8 cellular contexts compared by ENCODE assay signal in genomic region chr11:66126808-66127555, GRCh38. TPM values are rescaled to one million over a fixed set of nuclear protein-coding genes. Genes with fewer than 3 reads are reported as not detected.
DNase-seq lines count a peak whose midpoint lies in the region; ATAC-seq and TF ChIP-seq lines count a peak whose summit lies in the region.

No MANE protein-coding gene starts in this region.

- in situ Hi-C loops in astrocyte of the spinal cord (cut with HindIII; ENCODE audit: low sequenced_read_pairs): no loop called here

- no peaks in the 10 kb centered on the region for H3K27me3 Mint-ChIP-seq in T-helper 2 cell treated with Interferon-gamma antibody and Interleukin-4, amounts not matched to agents 5 μg/mL and 100 μg/mL, for 36 hours (ENCODE audit: low read depth)

- H3K4me1 Mint-ChIP-seq in T-helper 2 cell treated with Interferon-gamma antibody and Interleukin-4, amounts not matched to agents 5 μg/mL and 100 μg/mL, for 36 hours (ENCODE audit: low read depth): peaks cover 46% of the 10 kb centered on the region

- H3K4me3 Mint-ChIP-seq in T-helper 2 cell treated with Interferon-gamma antibody and Interleukin-4, amounts not matched to agents 5 μg/mL and 100 μg/mL, for 36 hours: peak overlapping the region; percentile 79

- H3K36me3 Mint-ChIP-seq in T-helper 2 cell treated with Interferon-gamma antibody and Interleukin-4, amounts not matched to agents 5 μg/mL and 100 μg/mL, for 36 hours (ENCODE audit: low read depth): peaks cover 2% of the 10 kb centered on the region

- H3K4me3 ChIP-seq in astrocyte of the spinal cord (ENCODE audit: low read depth, low read length): no peak overlapping the region

- peak; percentile 64 for ATAC-seq in HG03108 (IDR thresholded peaks at IDR 0.05; ENCODE audit: unreplicated experiment)
- ATAC-seq in HG02840 (IDR thresholded peaks at IDR 0.05; ENCODE audit: low FRiP score, unreplicated experiment): no peak
- ATAC-seq in GM19455 (IDR thresholded peaks at IDR 0.05; ENCODE audit: unreplicated experiment): no peak

- TF ChIP-seq CTCF in astrocyte of the spinal cord (IDR thresholded peaks at IDR 0.05; ENCODE audit: low read depth, low read length): no peak

- peak overlapping the region; percentile 94 for H3K27ac Mint-ChIP-seq in T-helper 2 cell treated with Interferon-gamma antibody and Interleukin-4, amounts not matched to agents 5 μg/mL and 100 μg/mL, for 36 hours

- DNase-seq in Daoy (ENCODE audit: low read depth) (peak; percentile 66), astrocyte of the spinal cord (ENCODE audit: low read depth, low spot score) (peak; percentile 71), islet precursor cell (peak; percentile 70)
- peak; percentile 55 for DNase-seq in T-helper 2 cell treated with Interferon-gamma antibody and Interleukin-4, amounts not matched to agents 5 μg/mL and 100 μg/mL, for 36 hours (ENCODE audit: low spot score)
- DNase-seq in stimulated activated CD4-positive, alpha-beta T cell treated with anti-CD3 and anti-CD28 coated beads, Interleukin-15, amount 100 ng/mL, for 24 hours: peak; percentile 75

- no peaks in the 10 kb centered on the region for H3K9me3 Mint-ChIP-seq in T-helper 2 cell treated with Interferon-gamma antibody and Interleukin-4, amounts not matched to agents 5 μg/mL and 100 μg/mL, for 36 hours

RNA-seq across cellular contexts. Expression of gene PACS1, which starts 56.9 kb away (rescaled TPM):
- total RNA-seq in Daoy (2014; rRNA removed; shearing (Covaris generic)): 10.9 and 13.0 TPM in 2 replicates
